ENCODE assay signal across 22 cellular contexts in the genomic region with DNA sequence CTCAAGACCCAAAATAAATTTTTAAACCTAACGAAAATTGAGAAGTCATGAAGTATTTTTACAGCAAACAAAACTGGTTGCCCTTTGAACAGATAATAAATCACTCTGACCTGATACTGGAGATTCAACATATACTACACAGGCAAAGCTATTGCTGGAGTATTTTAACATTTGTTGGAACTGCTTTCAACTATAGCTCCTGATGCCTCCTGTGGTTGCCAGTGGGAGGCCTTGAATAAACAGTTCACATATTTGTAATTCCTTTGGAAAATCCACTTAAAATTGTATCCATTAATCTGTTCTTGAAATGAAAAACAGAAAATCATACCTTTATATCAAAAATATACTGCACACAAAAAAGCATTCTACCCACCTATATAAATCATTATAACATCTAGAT.
A peak's percentile ranks its signal among the peaks of the same experiment; 100 is the strongest.
DNase-seq lines count a peak whose midpoint lies in the region; ATAC-seq, FAIRE-seq and TF ChIP-seq lines count a peak whose summit lies in the region.
"Had no signal": no experiment of that assay in that cellular context is flagged by ENCODE, and none has a peak within 500 bp of the region (broad histone marks: within the 10 kb centered on the region; RNA-seq: fewer than 3 reads in every experiment).

No MANE protein-coding gene starts in this region.

- TF ChIP-seq CTCF in HepG2 (CRISPR knock-in tag; IDR thresholded peaks at IDR 0.05) (no peak), right lobe of liver (IDR thresholded peaks at IDR 0.05) (peak in 1 of 4 donors; percentile 22), VCaP (conservative IDR thresholded peaks at IDR 0.05) (peak; percentile 48), RWPE1 (conservative IDR thresholded peaks at IDR 0.05; ENCODE audit: low read depth) (no peak)

- CTCF ChIA-PET in HepG2 (lab: Yijun Ruan, JAX; ENCODE audit: low intra/inter-chr PET ratio, low total read pairs) = no interaction called here
- CTCF ChIA-PET in RWPE1 (lab: Yijun Ruan, JAX) = interaction anchor here (0.5 kb wide), 2 partner anchors 268 to 738 kb away, joined by 3 read pairs; no protein-coding TSS in a partner anchor

- DNase-seq in HepG2 (ENCODE audit: low spot score) (peak; percentile 6), right lobe of liver (no peak), iPS-NIHi11 (ENCODE audit: low spot score) (peak; percentile 14), urothelium cell line (ENCODE audit: low spot score) (peak; percentile 43), RWPE1 (ENCODE audit: low spot score) (no peak)
- DNase-seq: activated CD4-positive, alpha-beta T cell treated with anti-CD3 and anti-CD28 coated beads for 36 hours; activated naive CD4-positive, alpha-beta T cell treated with anti-CD3 and anti-CD28 coated beads, Interleukin-2, amount 50 U/mL, for 16 hours; caudate nucleus; CD8-positive, alpha-beta T cell; mesenchymal stem cell; NCI-H1092 treated with DMSO at 0.1 percent for 48 hours; NCI-H82; nucleus accumbens; RPMI8226; T-helper 17 cell had no signal

- H3K79me2 ChIP-seq in HepG2 (ENCODE audit: insufficient read depth, low read length) = no peaks in the 10 kb centered on the region

- in situ Hi-C loops in HepG2 (cut with HindIII; ENCODE audit: extremely low pct_ligation_motif_present, low pct_unique_long_range_greater_than_20kb) = no loop called here

- intact Hi-C loops in HepG2 (cut with micrococcal nuclease; ENCODE audit: unreplicated experiment) (no loop called here), right lobe of liver (cut with DNase I) (no loop called here)

- TF ChIP-seq RAD21 in HepG2 (CRISPR knock-in tag; IDR thresholded peaks at IDR 0.05) = no peak

- H3K4me1 ChIP-seq in HepG2 (ENCODE audit: insufficient read depth, low read length) = no peaks in the 10 kb centered on the region
- H3K4me1 ChIP-seq in right lobe of liver = no peaks in the 10 kb centered on the region

- no peaks in the 10 kb centered on the region for H4K20me1 ChIP-seq in HepG2 (ENCODE audit: insufficient read depth, low read length)

- no peak overlapping the region for H3K4me3 ChIP-seq in HepG2 (replicated peaks in 1 of 3; ENCODE audit: insufficient read depth in 1 of 3, low read depth in 2 of 3, low read length in 3 of 3)
- H3K4me3 ChIP-seq in right lobe of liver = no peak overlapping the region
- H3K4me3 ChIP-seq: GM12878, skin epidermis had no signal

- H3K27ac ChIP-seq in HepG2 (ENCODE audit: extremely low read length, insufficient read depth, low read length) (no peak overlapping the region), right lobe of liver (no peak overlapping the region), VCaP (no peak overlapping the region), RWPE1 (no peak overlapping the region)
- H3K27ac ChIP-seq: skin epidermis had no signal

- TF ChIP-seq POLR2A in HepG2 (IDR thresholded peaks at IDR 0.05; ENCODE audit: insufficient read depth in 1 of 2, low read depth in 2 of 2, low read length in 2 of 2) = no peak
- no peak for TF ChIP-seq POLR2A in right lobe of liver (IDR thresholded peaks at IDR 0.05)

- H3K9me3 ChIP-seq in HepG2 (ENCODE audit: low read length) (peaks cover 22% of the 10 kb centered on the region), right lobe of liver (no peaks in the 10 kb centered on the region)

- TF ChIP-seq EP300 in HepG2 (IDR thresholded peaks at IDR 0.05; ENCODE audit: low read depth in 2 of 2, low read length in 2 of 2) (no peak), HepG2 (CRISPR knock-in tag; IDR thresholded peaks at IDR 0.05; ENCODE audit: borderline replicate concordance) (no peak)

- FAIRE-seq in HepG2 (lab: Jason Lieb, UNC) = no peak
- no peak for FAIRE-seq in urothelium cell line (lab: Jason Lieb, UNC)
- FAIRE-seq: GM12878, H54 had no signal

- no peak overlapping the region for H3K9ac ChIP-seq in HepG2 (ENCODE audit: insufficient read depth, low read depth, low read length)

- no peak overlapping the region for H2AFZ ChIP-seq in HepG2 (ENCODE audit: low read length)

- BruUV-seq in HepG2 (replicated peaks; lab: Mats Ljungman, UMichigan) = no TSS peak

- peak; percentile 65 for ATAC-seq in HepG2
- ATAC-seq in right lobe of liver = no peak
- no peak for ATAC-seq in HG02938 (IDR thresholded peaks at IDR 0.05; ENCODE audit: unreplicated experiment)
- ATAC-seq in activated CD4-positive, CD25-positive, alpha-beta regulatory T cell treated with anti-CD3 and anti-CD28 coated beads, Interleukin-2, amount 50 U/mL, for 24 hours = no peak
- ATAC-seq: activated CD4-positive, alpha-beta T cell treated with anti-CD3 and anti-CD28 coated beads for 36 hours; CD8-positive, alpha-beta T cell; GM12878; stimulated activated memory B cell treated with anti-CD40 and anti-IgM and Interleukin-4, amounts not matched to agents 10 μg/mL and 1 μg/mL and 100 μg/mL, for 72 hours; T-helper 17 cell had no signal

- no peaks in the 10 kb centered on the region for H3K36me3 ChIP-seq in HepG2 (replicated peaks in 1 of 2; ENCODE audit: control insufficient read depth in 1 of 2, insufficient read depth in 2 of 2, low read length in 2 of 2)
- no peaks in the 10 kb centered on the region for H3K36me3 ChIP-seq in right lobe of liver

- POLR2A ChIA-PET in HepG2 (lab: Yijun Ruan, JAX) (no interaction called here), RWPE1 (lab: Yijun Ruan, JAX; ENCODE audit: low non-redundant PET) (no interaction called here)

- WGBS in HepG2 (ENCODE audit: low lambda C conversion rate) = 0% methylated on average over 1 of the region's 1 CpG
- WGBS in right lobe of liver (ENCODE audit: insufficient coverage, low coverage, low lambda C conversion rate, missing lambda C conversion rate) = 0% methylated on average over 1 of the region's 1 CpG

- H3K4me2 ChIP-seq in HepG2 (ENCODE audit: low read depth, low read length) = no peak overlapping the region

- H3K27me3 ChIP-seq in HepG2 (ENCODE audit: control insufficient read depth in 1 of 2, insufficient read depth in 2 of 2, low read length in 2 of 2) = no peaks in the 10 kb centered on the region
- H3K27me3 ChIP-seq in right lobe of liver = no peaks in the 10 kb centered on the region

TF ChIP-seq in HepG2, 621 proteins besides CTCF, POLR2A, EP300 and RAD21:
- TF ChIP-seq SNRNP70 (IDR thresholded peaks at IDR 0.05; ENCODE audit: low read depth, low read length) (no peak), SALL1 (CRISPR knock-in tag; IDR thresholded peaks at IDR 0.05) (no peak), SMC3 (IDR thresholded peaks at IDR 0.05; ENCODE audit: low read length) (no peak), STAG1 (CRISPR knock-in tag; IDR thresholded peaks at IDR 0.05) (peak; percentile 34; the same call in 1 of the 2 replicates), ZEB1 (IDR thresholded peaks at IDR 0.05; ENCODE audit: insufficient replicate concordance, low read depth) (no peak), GABPA (IDR thresholded peaks at IDR 0.05; ENCODE audit: low read depth, low read length) (no peak), GABPA (CRISPR knock-in tag; IDR thresholded peaks at IDR 0.05; ENCODE audit: low read depth) (no peak)
TF ChIP-seq in HepG2: peak in this region for 1.

Comparison
In these comparisons a context has a peak if more than half of its experiments do, and no peak if none do; other contexts are left out.
1. DNase-seq: peak in HepG2 (single experiment), iPS-NIHi11 (single experiment) and urothelium cell line (single experiment); none in right lobe of liver (0 of 3) and RWPE1 (single experiment).